Comparison of ENCODE assay signal across 2 cellular contexts in the genomic region with DNA sequence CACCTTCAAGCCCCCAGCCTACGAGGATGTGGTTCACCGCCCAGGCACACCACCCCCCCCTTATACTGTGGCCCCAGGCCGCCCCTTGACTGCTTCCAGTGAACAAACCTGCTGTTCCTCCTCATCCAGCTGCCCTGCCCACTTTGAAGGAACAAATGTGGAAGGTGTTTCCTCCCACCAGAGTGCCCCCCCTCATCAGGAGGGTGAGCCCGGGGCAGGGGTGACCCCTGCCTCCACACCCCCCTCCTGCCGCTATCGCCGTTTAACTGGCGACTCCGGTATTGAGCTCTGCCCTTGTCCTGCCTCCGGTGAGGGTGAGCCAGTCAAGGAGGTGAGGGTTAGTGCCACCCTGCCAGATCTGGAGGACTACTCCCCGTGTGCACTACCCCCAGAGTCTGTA.
TF ChIP-seq lines count a peak whose summit lies in the region.
"Not testable (repeated sequence)": the region's sequence is repeated elsewhere in the genome, so short reads cannot be mapped to it uniquely, and the experiment has no call there.

No MANE protein-coding gene starts in this region.

TF ChIP-seq in PFSK-1, 5 proteins besides CTCF, POLR2A, EP300 and RAD21:
- TF ChIP-seq POLR2AphosphoS5 (IDR thresholded peaks at IDR 0.05; ENCODE audit: low read depth, low read length), result peak; percentile 26; the same call in 1 of the 2 replicates

TF ChIP-seq in HepG2, 621 proteins besides CTCF, POLR2A, EP300 and RAD21:
- 0 out of 2 replicates have a peak, but pooled peaks have one; percentile 7 for TF ChIP-seq ZC3H13 (CRISPR knock-in tag; IDR thresholded peaks at IDR 0.05)
- peak; percentile 28; the same call in 1 of the 2 replicates for TF ChIP-seq ZNF558 (CRISPR knock-in tag; IDR thresholded peaks at IDR 0.05; ENCODE audit: borderline replicate concordance)
- TF ChIP-seq, protein P1, sequence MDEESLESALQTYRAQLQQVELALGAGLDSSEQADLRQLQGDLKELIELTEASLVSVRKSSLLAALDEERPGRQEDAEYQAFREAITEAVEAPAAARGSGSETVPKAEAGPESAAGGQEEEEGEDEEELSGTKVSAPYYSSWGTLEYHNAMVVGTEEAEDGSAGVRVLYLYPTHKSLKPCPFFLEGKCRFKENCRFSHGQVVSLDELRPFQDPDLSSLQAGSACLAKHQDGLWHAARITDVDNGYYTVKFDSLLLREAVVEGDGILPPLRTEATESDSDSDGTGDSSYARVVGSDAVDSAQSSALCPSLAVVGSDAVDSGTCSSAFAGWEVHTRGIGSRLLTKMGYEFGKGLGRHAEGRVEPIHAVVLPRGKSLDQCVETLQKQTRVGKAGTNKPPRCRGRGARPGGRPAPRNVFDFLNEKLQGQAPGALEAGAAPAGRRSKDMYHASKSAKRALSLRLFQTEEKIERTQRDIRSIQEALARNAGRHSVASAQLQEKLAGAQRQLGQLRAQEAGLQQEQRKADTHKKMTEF (CRISPR knock-in tag; IDR thresholded peaks at IDR 0.05), result 0 out of 2 replicates have a peak, but pooled peaks have one; percentile 4
- TF ChIP-seq ZNF772 (CRISPR knock-in tag; IDR thresholded peaks at IDR 0.05), result 0 out of 2 replicates have a peak, but pooled peaks have one; percentile 6
- 0 out of 2 replicates have a peak, but pooled peaks have one; percentile 27 for TF ChIP-seq POLR2G (IDR thresholded peaks at IDR 0.05; ENCODE audit: low read depth, low read length)
- TF ChIP-seq ZNF589 (CRISPR knock-in tag; conservative IDR thresholded peaks at IDR 0.05), result 0 out of 2 replicates have a peak, but pooled peaks have one; percentile 4
- not testable (repeated sequence) for TF ChIP-seq NONO (IDR thresholded peaks at IDR 0.05)
- TF ChIP-seq NONO (CRISPR knock-in tag; conservative IDR thresholded peaks at IDR 0.05), result peak; percentile 62
- peak; percentile 47 for TF ChIP-seq AGO1 (IDR thresholded peaks at IDR 0.05; ENCODE audit: low read depth, low read length, poor library complexity, severe bottlenecking)
- peak; percentile 60 for TF ChIP-seq AGO2 (optimal IDR thresholded peaks at IDR 0.05; ENCODE audit: low read depth, low read length)
- 0 out of 2 replicates have a peak, but pooled peaks have one; percentile 43 for TF ChIP-seq REL (CRISPR knock-in tag; conservative IDR thresholded peaks at IDR 0.05)
